1 cellular context compared by ENCODE assay signal in genomic region chr2:240457223-240458043, GRCh38.
TF ChIP-seq lines count a peak whose summit lies in the region.

No MANE protein-coding gene starts in this region.

TF ChIP-seq in H1, 55 proteins besides CTCF, POLR2A, EP300 and RAD21:
- peak; percentile 96 for TF ChIP-seq TEAD4 (IDR thresholded peaks at IDR 0.05; ENCODE audit: low read depth, low read length)
- no peak for TF ChIP-seq KDM4A (IDR thresholded peaks at IDR 0.05; ENCODE audit: low read depth, low read length, severe bottlenecking)
- TF ChIP-seq TBP (IDR thresholded peaks at IDR 0.05; ENCODE audit: low read depth, low read length) = no peak
- peak in 1 of 2 experiments; percentile 24; a peak in 1 of 4 replicates for TF ChIP-seq SIN3A (conservative IDR thresholded peaks at IDR 0.05 in 1 of 2, IDR thresholded peaks at IDR 0.05 in 1 of 2; ENCODE audit: low read depth in 1 of 2, low read length in 2 of 2)
TF ChIP-seq in H1: peak in this region for 2.
